Comparison of ENCODE assay signal across 1 cellular context in the genomic region with DNA sequence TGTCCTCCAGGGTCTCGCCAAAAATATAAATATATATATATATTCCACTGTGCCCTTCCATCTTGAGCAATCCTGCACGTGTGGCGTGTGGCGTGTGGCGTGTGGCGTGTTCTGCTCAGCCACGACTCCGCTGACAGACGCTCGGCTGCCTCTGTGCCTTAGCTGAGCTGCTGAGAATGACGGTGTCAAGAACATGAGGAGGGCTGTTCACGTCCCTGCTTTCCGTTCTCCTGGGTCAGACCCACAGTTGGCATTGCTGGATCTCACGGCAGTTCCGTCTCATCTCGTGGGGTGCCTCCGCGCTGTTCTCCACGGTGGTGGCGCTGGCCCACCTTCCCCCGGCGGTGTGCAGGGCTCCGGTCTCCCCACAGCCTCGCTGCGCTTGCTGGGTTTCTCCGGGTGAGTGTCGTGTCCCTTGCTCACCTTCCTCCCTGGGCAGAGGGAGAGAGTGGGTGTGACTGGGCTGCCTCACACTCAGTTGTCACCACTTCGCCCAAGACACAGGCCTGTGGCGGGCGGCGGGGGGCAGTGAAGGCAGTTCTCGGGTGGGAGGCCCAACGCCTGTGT.
TF ChIP-seq lines count a peak whose summit lies in the region.

No MANE protein-coding gene starts in this region.

TF ChIP-seq in GM12878, 131 proteins besides CTCF, POLR2A, EP300 and RAD21:
- TF ChIP-seq TARDBP (IDR thresholded peaks at IDR 0.05; ENCODE audit: borderline replicate concordance) = no peak
- TF ChIP-seq ESRRA (IDR thresholded peaks at IDR 0.05; ENCODE audit: low read length) = no peak
- TF ChIP-seq IRF4 (IDR thresholded peaks at IDR 0.05; ENCODE audit: low read depth, low read length) = no peak
- TF ChIP-seq FOXM1 (IDR thresholded peaks at IDR 0.05; ENCODE audit: low read depth, low read length) = no peak
- TF ChIP-seq, protein P1, sequence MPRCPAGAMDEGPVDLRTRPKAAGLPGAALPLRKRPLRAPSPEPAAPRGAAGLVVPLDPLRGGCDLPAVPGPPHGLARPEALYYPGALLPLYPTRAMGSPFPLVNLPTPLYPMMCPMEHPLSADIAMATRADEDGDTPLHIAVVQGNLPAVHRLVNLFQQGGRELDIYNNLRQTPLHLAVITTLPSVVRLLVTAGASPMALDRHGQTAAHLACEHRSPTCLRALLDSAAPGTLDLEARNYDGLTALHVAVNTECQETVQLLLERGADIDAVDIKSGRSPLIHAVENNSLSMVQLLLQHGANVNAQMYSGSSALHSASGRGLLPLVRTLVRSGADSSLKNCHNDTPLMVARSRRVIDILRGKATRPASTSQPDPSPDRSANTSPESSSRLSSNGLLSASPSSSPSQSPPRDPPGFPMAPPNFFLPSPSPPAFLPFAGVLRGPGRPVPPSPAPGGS (IDR thresholded peaks at IDR 0.05; ENCODE audit: borderline replicate concordance, insufficient read depth, low read depth, low read length, poor library complexity, severe bottlenecking) = no peak
- no peak for TF ChIP-seq NR2F1 (conservative IDR thresholded peaks at IDR 0.05)
- TF ChIP-seq ZSCAN29 (IDR thresholded peaks at IDR 0.05) = no peak
- TF ChIP-seq TCF12 (IDR thresholded peaks at IDR 0.05; ENCODE audit: low read depth, low read length) = no peak
- TF ChIP-seq, protein P2, sequence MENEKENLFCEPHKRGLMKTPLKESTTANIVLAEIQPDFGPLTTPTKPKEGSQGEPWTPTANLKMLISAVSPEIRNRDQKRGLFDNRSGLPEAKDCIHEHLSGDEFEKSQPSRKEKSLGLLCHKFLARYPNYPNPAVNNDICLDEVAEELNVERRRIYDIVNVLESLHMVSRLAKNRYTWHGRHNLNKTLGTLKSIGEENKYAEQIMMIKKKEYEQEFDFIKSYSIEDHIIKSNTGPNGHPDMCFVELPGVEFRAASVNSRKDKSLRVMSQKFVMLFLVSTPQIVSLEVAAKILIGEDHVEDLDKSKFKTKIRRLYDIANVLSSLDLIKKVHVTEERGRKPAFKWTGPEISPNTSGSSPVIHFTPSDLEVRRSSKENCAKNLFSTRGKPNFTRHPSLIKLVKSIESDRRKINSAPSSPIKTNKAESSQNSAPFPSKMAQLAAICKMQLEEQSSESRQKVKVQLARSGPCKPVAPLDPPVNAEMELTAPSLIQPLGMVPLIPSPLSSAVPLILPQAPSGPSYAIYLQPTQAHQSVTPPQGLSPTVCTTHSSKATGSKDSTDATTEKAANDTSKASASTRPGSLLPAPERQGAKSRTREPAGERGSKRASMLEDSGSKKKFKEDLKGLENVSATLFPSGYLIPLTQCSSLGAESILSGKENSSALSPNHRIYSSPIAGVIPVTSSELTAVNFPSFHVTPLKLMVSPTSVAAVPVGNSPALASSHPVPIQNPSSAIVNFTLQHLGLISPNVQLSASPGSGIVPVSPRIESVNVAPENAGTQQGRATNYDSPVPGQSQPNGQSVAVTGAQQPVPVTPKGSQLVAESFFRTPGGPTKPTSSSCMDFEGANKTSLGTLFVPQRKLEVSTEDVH (IDR thresholded peaks at IDR 0.05; ENCODE audit: low read depth, partially characterized antibody) = no peak
- TF ChIP-seq, protein P3, sequence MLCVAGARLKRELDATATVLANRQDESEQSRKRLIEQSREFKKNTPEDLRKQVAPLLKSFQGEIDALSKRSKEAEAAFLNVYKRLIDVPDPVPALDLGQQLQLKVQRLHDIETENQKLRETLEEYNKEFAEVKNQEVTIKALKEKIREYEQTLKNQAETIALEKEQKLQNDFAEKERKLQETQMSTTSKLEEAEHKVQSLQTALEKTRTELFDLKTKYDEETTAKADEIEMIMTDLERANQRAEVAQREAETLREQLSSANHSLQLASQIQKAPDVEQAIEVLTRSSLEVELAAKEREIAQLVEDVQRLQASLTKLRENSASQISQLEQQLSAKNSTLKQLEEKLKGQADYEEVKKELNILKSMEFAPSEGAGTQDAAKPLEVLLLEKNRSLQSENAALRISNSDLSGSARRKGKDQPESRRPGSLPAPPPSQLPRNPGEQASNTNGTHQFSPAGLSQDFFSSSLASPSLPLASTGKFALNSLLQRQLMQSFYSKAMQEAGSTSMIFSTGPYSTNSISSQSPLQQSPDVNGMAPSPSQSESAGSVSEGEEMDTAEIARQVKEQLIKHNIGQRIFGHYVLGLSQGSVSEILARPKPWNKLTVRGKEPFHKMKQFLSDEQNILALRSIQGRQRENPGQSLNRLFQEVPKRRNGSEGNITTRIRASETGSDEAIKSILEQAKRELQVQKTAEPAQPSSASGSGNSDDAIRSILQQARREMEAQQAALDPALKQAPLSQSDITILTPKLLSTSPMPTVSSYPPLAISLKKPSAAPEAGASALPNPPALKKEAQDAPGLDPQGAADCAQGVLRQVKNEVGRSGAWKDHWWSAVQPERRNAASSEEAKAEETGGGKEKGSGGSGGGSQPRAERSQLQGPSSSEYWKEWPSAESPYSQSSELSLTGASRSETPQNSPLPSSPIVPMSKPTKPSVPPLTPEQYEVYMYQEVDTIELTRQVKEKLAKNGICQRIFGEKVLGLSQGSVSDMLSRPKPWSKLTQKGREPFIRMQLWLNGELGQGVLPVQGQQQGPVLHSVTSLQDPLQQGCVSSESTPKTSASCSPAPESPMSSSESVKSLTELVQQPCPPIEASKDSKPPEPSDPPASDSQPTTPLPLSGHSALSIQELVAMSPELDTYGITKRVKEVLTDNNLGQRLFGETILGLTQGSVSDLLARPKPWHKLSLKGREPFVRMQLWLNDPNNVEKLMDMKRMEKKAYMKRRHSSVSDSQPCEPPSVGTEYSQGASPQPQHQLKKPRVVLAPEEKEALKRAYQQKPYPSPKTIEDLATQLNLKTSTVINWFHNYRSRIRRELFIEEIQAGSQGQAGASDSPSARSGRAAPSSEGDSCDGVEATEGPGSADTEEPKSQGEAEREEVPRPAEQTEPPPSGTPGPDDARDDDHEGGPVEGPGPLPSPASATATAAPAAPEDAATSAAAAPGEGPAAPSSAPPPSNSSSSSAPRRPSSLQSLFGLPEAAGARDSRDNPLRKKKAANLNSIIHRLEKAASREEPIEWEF (IDR thresholded peaks at IDR 0.05; ENCODE audit: insufficient replicate concordance, low read depth, low read length) = no peak
- no peak for TF ChIP-seq TAF1 (IDR thresholded peaks at IDR 0.05; ENCODE audit: borderline replicate concordance, low read depth, low read length)
- no peak for TF ChIP-seq CBX3 (IDR thresholded peaks at IDR 0.05; ENCODE audit: borderline replicate concordance, low read depth)
- TF ChIP-seq RELA (IDR thresholded peaks at IDR 0.05; ENCODE audit: borderline replicate concordance, partially characterized antibody) = no peak
- TF ChIP-seq ASH2L (IDR thresholded peaks at IDR 0.05; ENCODE audit: borderline replicate concordance, low read depth) = no peak
- TF ChIP-seq IKZF2 (IDR thresholded peaks at IDR 0.05) = no peak
- TF ChIP-seq ZNF274 (IDR thresholded peaks at IDR 0.05; ENCODE audit: insufficient read depth, insufficient read length) = no peak
- TF ChIP-seq HCFC1 (IDR thresholded peaks at IDR 0.05; ENCODE audit: low read length) = no peak
- no peak for TF ChIP-seq GABPA (IDR thresholded peaks at IDR 0.05; ENCODE audit: low read depth)
- TF ChIP-seq PML (IDR thresholded peaks at IDR 0.05; ENCODE audit: low read length) = no peak
